In the genomic region with DNA sequence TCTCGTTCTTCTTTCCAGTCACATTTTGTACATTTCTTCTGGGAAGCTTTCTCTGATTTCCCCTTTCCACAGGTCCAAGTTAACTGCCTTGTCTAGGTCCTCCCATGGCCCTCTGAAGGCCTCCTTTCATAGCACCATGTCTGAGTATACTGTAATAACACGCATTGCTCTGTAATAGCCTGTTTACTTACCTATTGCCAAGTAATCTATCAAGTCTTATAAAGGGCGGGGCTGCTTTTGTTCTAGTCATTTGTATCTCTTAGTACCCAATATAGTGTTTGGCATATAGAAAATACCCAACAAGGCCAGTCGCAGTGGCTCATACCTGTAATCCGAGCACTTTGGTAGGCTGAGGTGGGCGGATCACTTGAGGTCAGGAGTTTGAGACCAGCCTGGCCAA, we compare ENCODE assay signal across 17 cellular contexts. TPM values are rescaled to one million over a fixed set of nuclear protein-coding genes. Genes with fewer than 3 reads are reported as not detected.
DNase-seq lines count a peak whose midpoint lies in the region; ATAC-seq and TF ChIP-seq lines count a peak whose summit lies in the region.
"Had no signal": no experiment of that assay in that cellular context is flagged by ENCODE, and none has a peak within 500 bp of the region (broad histone marks: within the 10 kb centered on the region; RNA-seq: fewer than 3 reads in every experiment).

No MANE protein-coding gene starts in this region.

- no peaks in the 10 kb centered on the region for H3K27me3 Mint-ChIP-seq in Caco-2 (ENCODE audit: insufficient read depth, unreplicated experiment)
- H3K27me3 Mint-ChIP-seq: CD8-positive, alpha-beta memory T cell had no signal

- H4K20me1 ChIP-seq in IMR-90 (ENCODE audit: insufficient read depth, low read length) (peaks cover 45% of the 10 kb centered on the region), OCI-LY7 (ENCODE audit: insufficient read depth, low read length) (peaks cover 9% of the 10 kb centered on the region)

- H3K4me3 Mint-ChIP-seq in Caco-2 (ENCODE audit: unreplicated experiment), result no peak overlapping the region
- H3K4me3 Mint-ChIP-seq: H9 had no signal

- no peak overlapping the region for H2BK20ac ChIP-seq in IMR-90 (ENCODE audit: low read depth, low read length)

- no peak overlapping the region for H4K5ac ChIP-seq in IMR-90 (ENCODE audit: low read depth, low read length)

- peak overlapping the region; percentile 29; the same call in 1 of the 2 replicates for H3K4ac ChIP-seq in IMR-90 (ENCODE audit: low read depth, low read length)

- H3K4me2 ChIP-seq in IMR-90 (ENCODE audit: low read depth, low read length), result no peak overlapping the region
- H3K4me2 ChIP-seq in OCI-LY7 (ENCODE audit: low read length), result no peak overlapping the region

- H3K4me1 ChIP-seq in IMR-90 (ENCODE audit: control insufficient read depth, insufficient read depth, low read length) (peaks cover 41% of the 10 kb centered on the region), adrenal gland (replicated peaks in 1 of 2) (peaks cover 22 to 61% of the 10 kb centered on the region in 2 donors), mucosa of descending colon (ENCODE audit: low read depth) (peaks cover 47% of the 10 kb centered on the region), Caco-2 (0 out of 2 replicates have a peak, but pooled peaks cover 4% of the 10 kb centered on the region), OCI-LY7 (ENCODE audit: insufficient read depth, low read length, poor library complexity, severe bottlenecking) (peaks cover 16% of the 10 kb centered on the region), lower lobe of right lung (peaks cover 85% of the 10 kb centered on the region)

- H2AFZ ChIP-seq in IMR-90 (replicated peaks; ENCODE audit: low read length, poor library complexity) (no peak overlapping the region), OCI-LY7 (ENCODE audit: low read length) (no peak overlapping the region)

- H2BK120ac ChIP-seq in IMR-90 (ENCODE audit: low read depth, low read length), result 0 out of 2 replicates have a peak overlapping the region, but pooled peaks have one; percentile 17

- no peak for ATAC-seq in IMR-90 (ENCODE audit: low read depth)
- peak; percentile 65 for ATAC-seq in mucosa of descending colon
- no peak for ATAC-seq in lower lobe of right lung
- ATAC-seq: PC-3 had no signal

- peak overlapping the region; percentile 83; the same call in 1 of the 2 replicates for H2AK5ac ChIP-seq in IMR-90 (ENCODE audit: low read depth, low read length)

- H2AK9ac ChIP-seq in IMR-90 (replicated peaks; ENCODE audit: low read depth, low read length, poor library complexity), result no peak overlapping the region

- peak overlapping the region; percentile 89; the same call in 1 of the 2 replicates for H3K23ac ChIP-seq in IMR-90 (ENCODE audit: low read depth, low read length)

- no peak overlapping the region for H3K27ac Mint-ChIP-seq in Caco-2 (ENCODE audit: unreplicated experiment)

- TF ChIP-seq RAD21 in IMR-90 (IDR thresholded peaks at IDR 0.05; ENCODE audit: low read length), result no peak

- H3K9ac ChIP-seq in IMR-90 (ENCODE audit: low read depth, low read length), result no peak overlapping the region

- no CpG with 5 or more reads among the region's 6 CpGs for WGBS in IMR-90 (ENCODE audit: extremely low coverage in 2 of 2, insufficient read length in 1 of 2), 2 experiments
- 79 to 90% (median 88%) methylated on average over 6 of the region's 6 CpGs for WGBS in adrenal gland, 4 donors

- POLR2A ChIA-PET in IMR-90 (lab: Charles Lee; ENCODE audit: unreplicated experiment), result interaction anchor here (0.5 kb wide), 1 partner anchor 68 kb away, joined by 3 read pairs; no protein-coding TSS in a partner anchor
- POLR2A ChIA-PET in Caco-2 (lab: Charles Lee), result no interaction called here
- POLR2A ChIA-PET in OCI-LY7 (lab: Charles Lee), result no interaction called here

- no peak overlapping the region for H3K56ac ChIP-seq in IMR-90 (ENCODE audit: extremely low read depth, insufficient read depth, low read length)

- no peaks in the 10 kb centered on the region for H3K36me3 Mint-ChIP-seq in Caco-2 (ENCODE audit: insufficient read depth, unreplicated experiment)

- H4K8ac ChIP-seq in IMR-90 (ENCODE audit: low read depth in 2 of 2, low read length in 2 of 2), result 0 out of 4 replicates have a peak overlapping the region, but pooled peaks of 1 of the 2 experiments have one; percentile 4

- H3K9me3 ChIP-seq in IMR-90 (ENCODE audit: control insufficient read depth, insufficient read depth, low read length), result no peaks in the 10 kb centered on the region
- H3K9me3 ChIP-seq in adrenal gland (replicated peaks in 1 of 3), result no peaks in the 10 kb centered on the region
- H3K9me3 ChIP-seq in mucosa of descending colon, result no peaks in the 10 kb centered on the region
- H3K9me3 ChIP-seq in Caco-2, result no peaks in the 10 kb centered on the region
- no peaks in the 10 kb centered on the region for H3K9me3 ChIP-seq in OCI-LY7 (ENCODE audit: low read length)
- H3K9me3 ChIP-seq in lower lobe of right lung, result no peaks in the 10 kb centered on the region
- H3K9me3 ChIP-seq: SJCRH30 had no signal

- intact Hi-C loops in IMR-90 (cut with micrococcal nuclease) (no loop called here), adrenal gland (cut with DNase I) (no loop called here), mucosa of descending colon (cut with DNase I, micrococcal nuclease) (no loop called here), Caco-2 (cut with micrococcal nuclease; ENCODE audit: unreplicated experiment) (no loop called here), OCI-LY7 (cut with micrococcal nuclease; ENCODE audit: unreplicated experiment) (no loop called here), lower lobe of right lung (cut with DNase I) (no loop called here)

- H3K18ac ChIP-seq in IMR-90 (ENCODE audit: low read depth, low read length), result peak overlapping the region; percentile 81; the same call in 1 of the 2 replicates

- DNase-seq in GM12865 (ENCODE audit: low read depth) (no peak), IMR-90 (no peak), adrenal gland (no peak), mucosa of descending colon (no peak), Caco-2 (no peak), OCI-LY7 (ENCODE audit: low spot score) (no peak), lower lobe of right lung (no peak)
- DNase-seq: C1 segment of cervical spinal cord; CD8-positive, alpha-beta memory T cell; H9; NCI-H1417 treated with DMSO at 0.1 percent for 48 hours; NCI-H187 treated with DMSO at 0.1 percent for 48 hours; NCI-H2227 treated with DMSO at 0.1 percent for 48 hours; NCI-H524; NCI-H82; PC-3; SJCRH30 had no signal

- H3K27ac ChIP-seq in IMR-90 (ENCODE audit: insufficient read depth, low read length) (no peak overlapping the region), adrenal gland (peak overlapping the region in 4 of 5 donors; percentile 66 to 81 (median 72)), OCI-LY7 (ENCODE audit: low read depth, low read length, poor library complexity, severe bottlenecking) (no peak overlapping the region), lower lobe of right lung (no peak overlapping the region)
- H3K27ac ChIP-seq: SJCRH30 had no signal

- H2BK5ac ChIP-seq in IMR-90 (ENCODE audit: low read depth, low read length, poor library complexity, severe bottlenecking), result no peak overlapping the region

- H3K9me3 Mint-ChIP-seq in Caco-2 (ENCODE audit: unreplicated experiment), result no peaks in the 10 kb centered on the region
- H3K9me3 Mint-ChIP-seq: CD8-positive, alpha-beta memory T cell; H9 had no signal

- H3K79me1 ChIP-seq in IMR-90 (ENCODE audit: low read depth in 1 of 2, low read length in 2 of 2), result peaks cover 21 to 76% of the 10 kb centered on the region in 2 experiments

- H3K14ac ChIP-seq in IMR-90 (replicated peaks; ENCODE audit: low read depth, low read length), result peak overlapping the region; percentile 40; the same call in 1 of the 2 replicates

- H2BK15ac ChIP-seq in IMR-90 (ENCODE audit: low read depth, low read length), result 0 out of 3 replicates have a peak overlapping the region, but pooled peaks have one; percentile 49

- dilution Hi-C loops in IMR-90 (cut with HindIII; ENCODE audit: low sequenced_read_pairs, unreplicated experiment), result no loop called here

- H4K91ac ChIP-seq in IMR-90 (ENCODE audit: insufficient read depth, low read depth, low read length), result no peak overlapping the region

- H3K9me1 ChIP-seq in IMR-90 (ENCODE audit: insufficient read depth, low read length), result peaks cover 37% of the 10 kb centered on the region

- no peak for TF ChIP-seq POLR2A in IMR-90 (IDR thresholded peaks at IDR 0.05; ENCODE audit: low read depth, low read length)
- TF ChIP-seq POLR2A in adrenal gland (IDR thresholded peaks at IDR 0.05), result no peak

- no peaks in the 10 kb centered on the region for H3K9me2 ChIP-seq in OCI-LY7 (ENCODE audit: insufficient read depth, low read length)

- peaks cover 3% of the 10 kb centered on the region; the same call in 1 of the 2 replicates for H3K36me3 ChIP-seq in IMR-90 (ENCODE audit: control insufficient read depth, insufficient read depth, low read length)
- no peaks in the 10 kb centered on the region for H3K36me3 ChIP-seq in adrenal gland (replicated peaks in 1 of 2)
- H3K36me3 ChIP-seq in mucosa of descending colon (ENCODE audit: low read depth), result no peaks in the 10 kb centered on the region
- no peaks in the 10 kb centered on the region for H3K36me3 ChIP-seq in Caco-2 (ENCODE audit: control insufficient read depth, insufficient read depth, low read length)
- H3K36me3 ChIP-seq in OCI-LY7 (ENCODE audit: insufficient read depth, low read length), result no peaks in the 10 kb centered on the region; the same call in 1 of the 2 replicates
- no peaks in the 10 kb centered on the region for H3K36me3 ChIP-seq in lower lobe of right lung

- H3K4me3 ChIP-seq in GM12865 (ENCODE audit: low read depth, low read length), result peak overlapping the region; percentile 15; the same call in 1 of the 2 replicates
- no peak overlapping the region for H3K4me3 ChIP-seq in IMR-90 (ENCODE audit: insufficient read depth, low read depth, low read length)
- no peak overlapping the region for H3K4me3 ChIP-seq in adrenal gland
- H3K4me3 ChIP-seq in mucosa of descending colon, result no peak overlapping the region
- H3K4me3 ChIP-seq in Caco-2 (ENCODE audit: low read depth, low read length), result no peak overlapping the region
- no peak overlapping the region for H3K4me3 ChIP-seq in OCI-LY7 (ENCODE audit: low read depth, low read length, poor library complexity, severe bottlenecking)
- H3K4me3 ChIP-seq in lower lobe of right lung, result no peak overlapping the region
- H3K4me3 ChIP-seq: SJCRH30 had no signal

- H3K79me2 ChIP-seq in OCI-LY7 (ENCODE audit: insufficient read depth, low read depth, low read length), result no peaks in the 10 kb centered on the region

- H3K4me1 Mint-ChIP-seq in Caco-2 (ENCODE audit: low read depth, unreplicated experiment), result peaks cover 9% of the 10 kb centered on the region

- H3K27me3 ChIP-seq in IMR-90 (ENCODE audit: control insufficient read depth, insufficient read depth, low read length), result no peaks in the 10 kb centered on the region
- H3K27me3 ChIP-seq in adrenal gland, result no peaks in the 10 kb centered on the region
- H3K27me3 ChIP-seq in Caco-2 (replicated peaks; ENCODE audit: control insufficient read depth, insufficient read depth, low read length), result no peaks in the 10 kb centered on the region
- no peaks in the 10 kb centered on the region for H3K27me3 ChIP-seq in lower lobe of right lung (ENCODE audit: low read depth)
- H3K27me3 ChIP-seq: SJCRH30 had no signal

- CTCF ChIA-PET in IMR-90 (lab: Yijun Ruan, JAX), result no interaction called here
- CTCF ChIA-PET in Caco-2 (lab: Charles Lee), result interaction anchor here (0.6 to 0.7 kb wide), 2 partner anchors 48 to 298 kb away, joined by 3 to 4 read pairs; no protein-coding TSS in a partner anchor
- CTCF ChIA-PET in OCI-LY7 (lab: Charles Lee; ENCODE audit: unreplicated experiment), result no interaction called here

- no TSS peak for BruUV-seq in IMR-90 (replicated peaks; lab: Mats Ljungman, UMichigan)
- no TSS peak for BruUV-seq in Caco-2 (replicated peaks; lab: Mats Ljungman, UMichigan)
- no TSS peak for BruUV-seq in OCI-LY7 (replicated peaks; lab: Mats Ljungman, UMichigan)

- in situ Hi-C loops in IMR-90 (cut with MboI; ENCODE audit: low sequenced_read_pairs), result no loop called here

- TF ChIP-seq CTCF in GM12865 (IDR thresholded peaks at IDR 0.05; ENCODE audit: insufficient read depth, low read depth, low read length, missing control alignments) (no peak), IMR-90 (conservative IDR thresholded peaks at IDR 0.05; ENCODE audit: low read depth, low read length) (no peak), adrenal gland (IDR thresholded peaks at IDR 0.05) (no peak), mucosa of descending colon (IDR thresholded peaks at IDR 0.05) (no peak), Caco-2 (IDR thresholded peaks at IDR 0.05; ENCODE audit: insufficient read depth in 1 of 2, low read depth in 1 of 2, low read length in 1 of 2, severe bottlenecking in 1 of 2, unreplicated experiment in 1 of 2) (no peak), OCI-LY7 (conservative IDR thresholded peaks at IDR 0.05; ENCODE audit: low read length) (no peak), lower lobe of right lung (IDR thresholded peaks at IDR 0.05) (no peak)

RNA-seq across cellular contexts. Expression of gene PTPN1, which starts 17.9 kb away (rescaled TPM):
- 31.7 and 38.0 TPM in 2 replicates for total RNA-seq in IMR-90 (2012; rRNA removed)
- polyA plus RNA-seq in IMR-90 (2012; rRNA removed), result 37.1 and 37.4 TPM in 2 replicates
- polyA plus RNA-seq in IMR-90 (2012; cell fraction: cytosol; rRNA removed), result 27.3 and 29.6 TPM in 2 replicates
- 35.3 and 62.9 TPM in 2 replicates for polyA plus RNA-seq in IMR-90 (2012; cell fraction: nucleus; rRNA removed; ENCODE audit: low replicate concordance)
- 10 to 100 TPM; 31.0 to 49.2 (median 36.3) TPM for total RNA-seq in adrenal gland
- 10 to 100 TPM; 17.0 to 49.0 (median 24.5) TPM for polyA plus RNA-seq in adrenal gland
- total RNA-seq in mucosa of descending colon, result 10 to 100 TPM; 33.2 to 35.1 (median 33.4) TPM
- 65.0 and 65.2 TPM in 2 replicates for total RNA-seq in Caco-2 (2022)
- 21.6 and 25.1 TPM in 2 replicates for total RNA-seq in OCI-LY7 (2014; rRNA removed; shearing (Covaris generic))
- 17.1 and 22.0 TPM in 2 replicates for total RNA-seq in OCI-LY7 (2022)
- 78.2 TPM for total RNA-seq in lower lobe of right lung

Comparison
In these comparisons a context has a peak if more than half of its experiments do, and no peak if none do; other contexts are left out.
1. H3K27ac ChIP-seq: peak in adrenal gland (4 of 5); none in IMR-90 (single experiment), OCI-LY7 (single experiment) and lower lobe of right lung (single experiment).